In genomic region chr1:158711098-158711497, GRCh38 we compare ENCODE assay signal across 8 cellular contexts. TPM values are rescaled to one million over a fixed set of nuclear protein-coding genes. Genes with fewer than 3 reads are reported as not detected.
"Had no signal": no experiment of that assay in that cellular context is flagged by ENCODE, and none has a peak within 500 bp of the region (broad histone marks: within the 10 kb centered on the region; RNA-seq: fewer than 3 reads in every experiment).

No MANE protein-coding gene starts in this region.

- H3K27ac ChIP-seq: HL-60 had no signal

- DNase-seq: IMR-90, KBM-7, KG1 had no signal

- FAIRE-seq: HTR-8/SVneo had no signal

RNA-seq across cellular contexts. Expression of gene OR6K3, which starts 9.4 kb away (rescaled TPM):
- total RNA-seq: HT-29, HT1080, IMR-90 had no signal
- polyA plus RNA-seq: IgD-negative memory B cell, IMR-90 had no signal

RNA-seq across cellular contexts. Expression of gene OR6K2, which starts 10.6 kb away (rescaled TPM):
- total RNA-seq: HT-29, HT1080, IMR-90 had no signal
- polyA plus RNA-seq: IgD-negative memory B cell, IMR-90 had no signal

RNA-seq across cellular contexts. Expression of gene SPTA1, which starts 24.6 kb away (rescaled TPM):
- total RNA-seq: HT-29, HT1080, IMR-90 had no signal
- polyA plus RNA-seq: IgD-negative memory B cell, IMR-90 had no signal

RNA-seq across cellular contexts. Expression of gene OR6K6, which starts 43.4 kb away (rescaled TPM):
- total RNA-seq: HT-29, HT1080, IMR-90 had no signal
- polyA plus RNA-seq: IgD-negative memory B cell, IMR-90 had no signal
